ENCODE assay signal across 8 cellular contexts in genomic region chr17:59837362-59838195, GRCh38.
DNase-seq lines count a peak whose midpoint lies in the region; ATAC-seq and TF ChIP-seq lines count a peak whose summit lies in the region.

No MANE protein-coding gene starts in this region.

- H3K4me3 ChIP-seq in GM12875 (ENCODE audit: low read depth, low read length): peak overlapping the region; percentile 61

- H3K4me3 Mint-ChIP-seq in central memory CD8-positive, alpha-beta T cell: peak overlapping the region; percentile 96

- H3K27ac ChIP-seq in 22Rv1: peak overlapping the region; percentile 100

- H3K27ac Mint-ChIP-seq in central memory CD8-positive, alpha-beta T cell (ENCODE audit: low read depth): peak overlapping the region; percentile 97

- no peaks in the 10 kb centered on the region for H3K27me3 Mint-ChIP-seq in central memory CD8-positive, alpha-beta T cell

- DNase-seq in NAMALWA (ENCODE audit: low spot score): peak; percentile 94
- DNase-seq in T-helper 2 cell: peak in 3 of 5 experiments; percentile 59 to 99 (median 84)
- peak in 1 of 2 donors; percentile 70 for DNase-seq in central memory CD8-positive, alpha-beta T cell (ENCODE audit: low spot score in 2 of 2)
- DNase-seq in islet precursor cell: peak; percentile 96
- DNase-seq in stimulated activated CD4-positive, alpha-beta T cell treated with anti-CD3 and anti-CD28 coated beads, Interleukin-2, amount 100 ng/mL, for 4 hours (ENCODE audit: low read depth): peak; percentile 75

- peaks cover 45% of the 10 kb centered on the region for H3K36me3 Mint-ChIP-seq in central memory CD8-positive, alpha-beta T cell (ENCODE audit: insufficient read depth)

- H3K4me1 Mint-ChIP-seq in central memory CD8-positive, alpha-beta T cell: peaks cover 58% of the 10 kb centered on the region

- TF ChIP-seq CTCF in 22Rv1 (IDR thresholded peaks at IDR 0.05) (no peak), GM12875 (IDR thresholded peaks at IDR 0.05; ENCODE audit: borderline replicate concordance, insufficient read depth, low read depth, low read length) (no peak)

- peak; percentile 58 for ATAC-seq in HG02623 (IDR thresholded peaks at IDR 0.05; ENCODE audit: unreplicated experiment)
- peak; percentile 89 for ATAC-seq in central memory CD8-positive, alpha-beta T cell (replicated peaks; ENCODE audit: extremely low read depth, poor library complexity, severe bottlenecking)

- no peaks in the 10 kb centered on the region for H3K9me3 Mint-ChIP-seq in central memory CD8-positive, alpha-beta T cell
